1 cellular context compared by ENCODE assay signal in the genomic region with DNA sequence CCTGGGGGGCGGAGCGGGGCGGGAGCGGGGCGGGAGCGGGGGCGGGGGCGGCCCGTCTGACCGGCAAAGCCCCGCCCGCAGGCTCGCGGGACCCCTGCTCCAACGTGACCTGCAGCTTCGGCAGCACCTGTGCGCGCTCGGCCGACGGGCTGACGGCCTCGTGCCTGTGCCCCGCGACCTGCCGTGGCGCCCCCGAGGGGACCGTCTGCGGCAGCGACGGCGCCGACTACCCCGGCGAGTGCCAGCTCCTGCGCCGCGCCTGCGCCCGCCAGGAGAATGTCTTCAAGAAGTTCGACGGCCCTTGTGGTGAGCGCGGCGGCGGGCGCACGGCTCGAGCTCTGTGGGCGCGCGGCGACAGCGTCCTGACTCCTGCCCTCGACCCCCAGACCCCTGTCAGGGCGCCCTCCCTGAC.
TF ChIP-seq lines count a peak whose summit lies in the region.

No MANE protein-coding gene starts in this region.

TF ChIP-seq in HepG2, 621 proteins besides CTCF, POLR2A, EP300 and RAD21:
- TF ChIP-seq, protein P1, sequence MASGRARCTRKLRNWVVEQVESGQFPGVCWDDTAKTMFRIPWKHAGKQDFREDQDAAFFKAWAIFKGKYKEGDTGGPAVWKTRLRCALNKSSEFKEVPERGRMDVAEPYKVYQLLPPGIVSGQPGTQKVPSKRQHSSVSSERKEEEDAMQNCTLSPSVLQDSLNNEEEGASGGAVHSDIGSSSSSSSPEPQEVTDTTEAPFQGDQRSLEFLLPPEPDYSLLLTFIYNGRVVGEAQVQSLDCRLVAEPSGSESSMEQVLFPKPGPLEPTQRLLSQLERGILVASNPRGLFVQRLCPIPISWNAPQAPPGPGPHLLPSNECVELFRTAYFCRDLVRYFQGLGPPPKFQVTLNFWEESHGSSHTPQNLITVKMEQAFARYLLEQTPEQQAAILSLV (CRISPR knock-in tag; IDR thresholded peaks at IDR 0.05; ENCODE audit: borderline replicate concordance): no peak
- no peak for TF ChIP-seq ZNF17 (CRISPR knock-in tag; IDR thresholded peaks at IDR 0.05)
- TF ChIP-seq GABPB1 (CRISPR knock-in tag; IDR thresholded peaks at IDR 0.05): no peak
- TF ChIP-seq, protein P2, sequence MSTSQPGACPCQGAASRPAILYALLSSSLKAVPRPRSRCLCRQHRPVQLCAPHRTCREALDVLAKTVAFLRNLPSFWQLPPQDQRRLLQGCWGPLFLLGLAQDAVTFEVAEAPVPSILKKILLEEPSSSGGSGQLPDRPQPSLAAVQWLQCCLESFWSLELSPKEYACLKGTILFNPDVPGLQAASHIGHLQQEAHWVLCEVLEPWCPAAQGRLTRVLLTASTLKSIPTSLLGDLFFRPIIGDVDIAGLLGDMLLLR (CRISPR knock-in tag; IDR thresholded peaks at IDR 0.05): no peak
- no peak for TF ChIP-seq ZBTB20 (CRISPR knock-in tag; IDR thresholded peaks at IDR 0.05; ENCODE audit: borderline replicate concordance, low read depth)
- no peak for TF ChIP-seq ZNF549 (CRISPR knock-in tag; IDR thresholded peaks at IDR 0.05)
- TF ChIP-seq, protein P3, sequence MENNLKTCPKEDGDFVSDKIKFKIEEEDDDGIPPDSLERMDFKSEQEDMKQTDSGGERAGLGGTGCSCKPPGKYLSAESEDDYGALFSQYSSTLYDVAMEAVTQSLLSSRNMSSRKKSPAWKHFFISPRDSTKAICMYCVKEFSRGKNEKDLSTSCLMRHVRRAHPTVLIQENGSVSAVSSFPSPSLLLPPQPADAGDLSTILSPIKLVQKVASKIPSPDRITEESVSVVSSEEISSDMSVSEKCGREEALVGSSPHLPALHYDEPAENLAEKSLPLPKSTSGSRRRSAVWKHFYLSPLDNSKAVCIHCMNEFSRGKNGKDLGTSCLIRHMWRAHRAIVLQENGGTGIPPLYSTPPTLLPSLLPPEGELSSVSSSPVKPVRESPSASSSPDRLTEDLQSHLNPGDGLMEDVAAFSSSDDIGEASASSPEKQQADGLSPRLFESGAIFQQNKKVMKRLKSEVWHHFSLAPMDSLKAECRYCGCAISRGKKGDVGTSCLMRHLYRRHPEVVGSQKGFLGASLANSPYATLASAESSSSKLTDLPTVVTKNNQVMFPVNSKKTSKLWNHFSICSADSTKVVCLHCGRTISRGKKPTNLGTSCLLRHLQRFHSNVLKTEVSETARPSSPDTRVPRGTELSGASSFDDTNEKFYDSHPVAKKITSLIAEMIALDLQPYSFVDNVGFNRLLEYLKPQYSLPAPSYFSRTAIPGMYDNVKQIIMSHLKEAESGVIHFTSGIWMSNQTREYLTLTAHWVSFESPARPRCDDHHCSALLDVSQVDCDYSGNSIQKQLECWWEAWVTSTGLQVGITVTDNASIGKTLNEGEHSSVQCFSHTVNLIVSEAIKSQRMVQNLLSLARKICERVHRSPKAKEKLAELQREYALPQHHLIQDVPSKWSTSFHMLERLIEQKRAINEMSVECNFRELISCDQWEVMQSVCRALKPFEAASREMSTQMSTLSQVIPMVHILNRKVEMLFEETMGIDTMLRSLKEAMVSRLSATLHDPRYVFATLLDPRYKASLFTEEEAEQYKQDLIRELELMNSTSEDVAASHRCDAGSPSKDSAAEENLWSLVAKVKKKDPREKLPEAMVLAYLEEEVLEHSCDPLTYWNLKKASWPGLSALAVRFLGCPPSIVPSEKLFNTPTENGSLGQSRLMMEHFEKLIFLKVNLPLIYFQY (CRISPR knock-in tag; IDR thresholded peaks at IDR 0.05; ENCODE audit: borderline replicate concordance): no peak
- no peak for TF ChIP-seq NFYB (CRISPR knock-in tag; IDR thresholded peaks at IDR 0.05)
